In the genomic region with DNA sequence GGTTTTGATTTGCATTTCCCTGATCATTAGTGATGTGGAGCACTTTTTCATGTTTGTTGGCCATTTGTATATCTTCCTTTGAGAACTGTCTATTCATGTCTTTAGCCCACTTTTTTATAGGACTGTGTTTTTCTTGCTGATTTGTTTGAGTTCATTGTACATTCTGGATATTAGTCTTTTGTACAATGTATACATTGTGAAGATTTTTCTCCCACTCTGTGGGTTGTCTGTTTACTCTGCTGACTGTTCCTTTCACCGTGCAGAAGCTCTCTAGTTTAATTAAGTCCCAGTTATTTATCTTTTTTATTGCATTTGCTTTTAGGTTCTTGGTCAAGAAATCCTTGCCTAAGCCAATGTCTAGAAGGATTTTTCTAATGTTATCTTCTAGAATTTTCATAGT, we compare ENCODE assay signal across 5 cellular contexts.
"Had no signal": no experiment of that assay in that cellular context is flagged by ENCODE, and none has a peak within 500 bp of the region (broad histone marks: within the 10 kb centered on the region; RNA-seq: fewer than 3 reads in every experiment).

No MANE protein-coding gene starts in this region.

- H3K27ac ChIP-seq: GM23248 had no signal

- DNase-seq: GM23248, GOT3, H7, IMR-90 had no signal

- H3K4me3 ChIP-seq: GM23248, HAP-1 had no signal

- H3K9me3 ChIP-seq: HAP-1 had no signal

- H3K9ac ChIP-seq: GM23248 had no signal

- H2AFZ ChIP-seq: GM23248 had no signal

- H3K36me3 ChIP-seq: HAP-1 had no signal

- H3K4me1 ChIP-seq: HAP-1 had no signal
